Comparison of ENCODE assay signal across 1 cellular context in genomic region chr1:160789051-160789701, GRCh38.
TF ChIP-seq lines count a peak whose summit lies in the region.

No MANE protein-coding gene starts in this region.

TF ChIP-seq in GM12878, 131 proteins besides CTCF, POLR2A, EP300 and RAD21 (continued from another document and continues in another):
- no peak for TF ChIP-seq ZNF687 (IDR thresholded peaks at IDR 0.05)
- TF ChIP-seq NKRF (conservative IDR thresholded peaks at IDR 0.05) = no peak
- no peak for TF ChIP-seq CHD4 (IDR thresholded peaks at IDR 0.05)
- TF ChIP-seq RFX5 (IDR thresholded peaks at IDR 0.05; ENCODE audit: low read depth, low read length) = no peak
- no peak for TF ChIP-seq ZNF24 (IDR thresholded peaks at IDR 0.05)
- no peak for TF ChIP-seq STAT3 (IDR thresholded peaks at IDR 0.05; ENCODE audit: low read depth, low read length)
- no peak for TF ChIP-seq SP1 (IDR thresholded peaks at IDR 0.05; ENCODE audit: low read depth, low read length)
- TF ChIP-seq RUNX3 (IDR thresholded peaks at IDR 0.05; ENCODE audit: low read length) = no peak
- no peak for TF ChIP-seq FOXM1 (IDR thresholded peaks at IDR 0.05; ENCODE audit: low read depth, low read length)
- TF ChIP-seq NFYA (IDR thresholded peaks at IDR 0.05; ENCODE audit: borderline replicate concordance, low read depth, low read length) = no peak
- no peak for TF ChIP-seq SIX5 (IDR thresholded peaks at IDR 0.05; ENCODE audit: low read depth, low read length, severe bottlenecking)
- TF ChIP-seq JUND (IDR thresholded peaks at IDR 0.05; ENCODE audit: low read depth, low read length) = no peak
- 0 out of 2 replicates have a peak, but pooled peaks have one; percentile 12 for TF ChIP-seq ZBTB4 (CRISPR knock-in tag; IDR thresholded peaks at IDR 0.05)
- no peak for TF ChIP-seq ZBED1 (IDR thresholded peaks at IDR 0.05; ENCODE audit: borderline replicate concordance)
- no peak for TF ChIP-seq SREBF1 (IDR thresholded peaks at IDR 0.05; ENCODE audit: low read length)
- peak; percentile 84 for TF ChIP-seq SMARCA5 (IDR thresholded peaks at IDR 0.05)
- no peak for TF ChIP-seq ATF3 (IDR thresholded peaks at IDR 0.05; ENCODE audit: borderline replicate concordance, extremely low read depth, low read depth, low read length)
- TF ChIP-seq E2F4 (IDR thresholded peaks at IDR 0.05; ENCODE audit: low read depth, low read length) = no peak
- TF ChIP-seq E2F8 (IDR thresholded peaks at IDR 0.05; ENCODE audit: low read depth, partially characterized antibody) = no peak
- no peak for TF ChIP-seq BRCA1 (IDR thresholded peaks at IDR 0.05; ENCODE audit: low read depth, low read length)
- no peak for TF ChIP-seq NFXL1 (IDR thresholded peaks at IDR 0.05; ENCODE audit: borderline replicate concordance)
- TF ChIP-seq CREM (IDR thresholded peaks at IDR 0.05; ENCODE audit: low read depth) = no peak
- TF ChIP-seq LARP7 (IDR thresholded peaks at IDR 0.05) = no peak
- TF ChIP-seq EED (IDR thresholded peaks at IDR 0.05; ENCODE audit: low read depth) = peak; percentile 12; the same call in 1 of the 2 replicates
- TF ChIP-seq HCFC1 (IDR thresholded peaks at IDR 0.05; ENCODE audit: low read length) = no peak
- peak; percentile 99; the same call in 1 of the 2 replicates for TF ChIP-seq MLLT1 (IDR thresholded peaks at IDR 0.05)
- TF ChIP-seq ZBTB33 (IDR thresholded peaks at IDR 0.05) = peak; percentile 96
- TF ChIP-seq IRF3 (IDR thresholded peaks at IDR 0.05) = no peak
- TF ChIP-seq ZNF384 (IDR thresholded peaks at IDR 0.05; ENCODE audit: borderline replicate concordance, low read depth, low read length) = no peak
- TF ChIP-seq PBX3 (IDR thresholded peaks at IDR 0.05; ENCODE audit: insufficient replicate concordance, low read depth, low read length) = peak; percentile 17
- TF ChIP-seq BCL3 (IDR thresholded peaks at IDR 0.05; ENCODE audit: borderline replicate concordance, insufficient read depth, low read depth, low read length, poor library complexity, severe bottlenecking) = no peak
